11 cellular contexts compared by ENCODE assay signal in genomic region chr17:1186214-1186820, GRCh38. TPM values are rescaled to one million over a fixed set of nuclear protein-coding genes. Genes with fewer than 3 reads are reported as not detected.
DNase-seq lines count a peak whose midpoint lies in the region; ATAC-seq, FAIRE-seq and TF ChIP-seq lines count a peak whose summit lies in the region.
"Had no signal": no experiment of that assay in that cellular context is flagged by ENCODE, and none has a peak within 500 bp of the region (broad histone marks: within the 10 kb centered on the region; RNA-seq: fewer than 3 reads in every experiment).

No MANE protein-coding gene starts in this region.

- peaks cover 0 to 18% (median 14%) of the 10 kb centered on the region in 3 donors for H3K4me1 Mint-ChIP-seq in T-cell

- H3K4me3 ChIP-seq in stomach (peak overlapping the region; percentile 19 to 27 (median 24)), hepatocyte (no peak overlapping the region)

- no peaks in the 10 kb centered on the region for H3K36me3 Mint-ChIP-seq in T-cell
- H3K36me3 Mint-ChIP-seq: activated CD4-positive, alpha-beta memory T cell treated with anti-CD3 and anti-CD28 coated beads for 36 hours; natural killer cell had no signal

- H3K27ac Mint-ChIP-seq in T-cell, result no peak overlapping the region
- H3K27ac Mint-ChIP-seq: activated CD4-positive, alpha-beta memory T cell treated with anti-CD3 and anti-CD28 coated beads for 36 hours; natural killer cell had no signal

- H2AFZ ChIP-seq in hepatocyte, result no peak overlapping the region

- ATAC-seq in left cardiac atrium (peak in 1 of 2 donors; percentile 6), HG02938 (IDR thresholded peaks at IDR 0.05; ENCODE audit: unreplicated experiment) (no peak), T-cell (replicated peaks in 1 of 4) (no peak)

- CTCF ChIA-PET in T-cell (lab: Charles Lee), result interaction anchor here (0.6 to 0.7 kb wide), 2 partner anchors 26 to 82 kb away, joined by 3 to 5 read pairs; no protein-coding TSS in a partner anchor

- no peak for TF ChIP-seq POLR2A in stomach (IDR thresholded peaks at IDR 0.05)

- no peaks in the 10 kb centered on the region for H3K9me2 ChIP-seq in hepatocyte (replicated peaks; ENCODE audit: insufficient read depth)
- H3K9me2 ChIP-seq: SK-N-SH had no signal

- intact Hi-C loops in left cardiac atrium (cut with DNase I), result loop anchor here (2.0 to 5.0 kb wide), 2 partner anchors 64 kb away; no protein-coding TSS in a partner anchor
- intact Hi-C loops in stomach (cut with DNase I; ENCODE audit: low total_unique reads), result loop anchor here (10.0 kb wide), 1 partner anchor 62 kb away; no protein-coding TSS in a partner anchor

- H3K4me3 Mint-ChIP-seq in T-cell, result no peak overlapping the region
- H3K4me3 Mint-ChIP-seq: activated CD4-positive, alpha-beta memory T cell treated with anti-CD3 and anti-CD28 coated beads for 36 hours; natural killer cell had no signal

- H3K9me3 ChIP-seq in stomach, result no peaks in the 10 kb centered on the region
- H3K9me3 ChIP-seq in hepatocyte (ENCODE audit: low read depth), result no peaks in the 10 kb centered on the region
- H3K9me3 ChIP-seq: SK-N-SH had no signal

- H3K79me2 ChIP-seq in hepatocyte, result no peaks in the 10 kb centered on the region

- 70 to 83% (median 78%) methylated on average over 10 to 13 of the region's 13 CpGs for WGBS in stomach, 5 donors
- 87% methylated on average over 13 of the region's 13 CpGs for WGBS in hepatocyte (ENCODE audit: low lambda C conversion rate, missing lambda C conversion rate)

- peaks cover 35 to 60% (median 50%) of the 10 kb centered on the region in 4 donors for H3K4me1 ChIP-seq in stomach
- no peaks in the 10 kb centered on the region for H3K4me1 ChIP-seq in hepatocyte (ENCODE audit: insufficient read depth)

- peak; percentile 66 for FAIRE-seq in GM18507 (lab: Jason Lieb, UNC)

- no peaks in the 10 kb centered on the region for H4K20me1 ChIP-seq in hepatocyte (ENCODE audit: insufficient read depth, poor library complexity, severe bottlenecking)

- POLR2A ChIA-PET in T-cell (lab: Charles Lee), result interaction anchor here in 1 of 2 donors (0.5 to 0.6 kb wide), 2 partner anchors 46 to 54 kb away, joined by 3 to 4 read pairs; no protein-coding TSS in a partner anchor

- H3K4me2 ChIP-seq in hepatocyte, result no peak overlapping the region
- H3K4me2 ChIP-seq: SK-N-SH had no signal

- TF ChIP-seq CTCF in stomach (IDR thresholded peaks at IDR 0.05) (no peak), hepatocyte (IDR thresholded peaks at IDR 0.05; ENCODE audit: poor library complexity) (no peak)

- H3K36me3 ChIP-seq in stomach, result no peaks in the 10 kb centered on the region
- H3K36me3 ChIP-seq in hepatocyte (replicated peaks; ENCODE audit: insufficient read depth, low read depth), result no peaks in the 10 kb centered on the region

- H3K27me3 ChIP-seq in stomach (peaks cover 0 to 3% (median 0%) of the 10 kb centered on the region in 3 donors), hepatocyte (no peaks in the 10 kb centered on the region)

- no peaks in the 10 kb centered on the region for H3K9me3 Mint-ChIP-seq in T-cell
- H3K9me3 Mint-ChIP-seq: activated CD4-positive, alpha-beta memory T cell treated with anti-CD3 and anti-CD28 coated beads for 36 hours; natural killer cell had no signal

- DNase-seq in GM18507 (ENCODE audit: extremely low spot score, insufficient read length, low read depth), result no peak
- peak; percentile 33 for DNase-seq in left cardiac atrium
- DNase-seq in stomach, result no peak
- no peak for DNase-seq in NCI-H69 (lab: John Stamatoyannopoulos, UW)
- no peak for DNase-seq in hepatocyte (ENCODE audit: low spot score)
- no peak for DNase-seq in T-cell

- peaks cover 0 to 9% of the 10 kb centered on the region in 2 donors for H3K27me3 Mint-ChIP-seq in T-cell

- H3K27ac ChIP-seq in angular gyrus (ENCODE audit: low read depth, low read length), result peak overlapping the region; percentile 24
- H3K27ac ChIP-seq in stomach, result peak overlapping the region in 4 of 5 donors; percentile 45 to 79 (median 70)
- no peak overlapping the region for H3K27ac ChIP-seq in hepatocyte

- no peak for TF ChIP-seq EP300 in stomach (IDR thresholded peaks at IDR 0.05)

RNA-seq across cellular contexts. Expression of gene ABR, which starts 6.5 kb away (rescaled TPM):
- total RNA-seq in left cardiac atrium (100 to 1,000 TPM; 118 to 132 TPM), stomach (1,000 to 10,000 TPM in 1 of 5 donors, 100 to 1,000 TPM in 2, 10 to 100 TPM in 2; 65.5 to 1,523 (median 142) TPM), hepatocyte (51.5 and 130 TPM in 2 replicates), T-cell (100 to 1,000 TPM in 4 of 5 donors, 10 to 100 TPM in 1; 89.4 to 165 (median 125) TPM)
- polyA plus RNA-seq in stomach (10 to 100 TPM; 28.3 to 41.2 (median 40.0) TPM), hepatocyte (26.8 and 29.5 TPM in 2 replicates)
